8 cellular contexts compared by ENCODE assay signal in the genomic region with DNA sequence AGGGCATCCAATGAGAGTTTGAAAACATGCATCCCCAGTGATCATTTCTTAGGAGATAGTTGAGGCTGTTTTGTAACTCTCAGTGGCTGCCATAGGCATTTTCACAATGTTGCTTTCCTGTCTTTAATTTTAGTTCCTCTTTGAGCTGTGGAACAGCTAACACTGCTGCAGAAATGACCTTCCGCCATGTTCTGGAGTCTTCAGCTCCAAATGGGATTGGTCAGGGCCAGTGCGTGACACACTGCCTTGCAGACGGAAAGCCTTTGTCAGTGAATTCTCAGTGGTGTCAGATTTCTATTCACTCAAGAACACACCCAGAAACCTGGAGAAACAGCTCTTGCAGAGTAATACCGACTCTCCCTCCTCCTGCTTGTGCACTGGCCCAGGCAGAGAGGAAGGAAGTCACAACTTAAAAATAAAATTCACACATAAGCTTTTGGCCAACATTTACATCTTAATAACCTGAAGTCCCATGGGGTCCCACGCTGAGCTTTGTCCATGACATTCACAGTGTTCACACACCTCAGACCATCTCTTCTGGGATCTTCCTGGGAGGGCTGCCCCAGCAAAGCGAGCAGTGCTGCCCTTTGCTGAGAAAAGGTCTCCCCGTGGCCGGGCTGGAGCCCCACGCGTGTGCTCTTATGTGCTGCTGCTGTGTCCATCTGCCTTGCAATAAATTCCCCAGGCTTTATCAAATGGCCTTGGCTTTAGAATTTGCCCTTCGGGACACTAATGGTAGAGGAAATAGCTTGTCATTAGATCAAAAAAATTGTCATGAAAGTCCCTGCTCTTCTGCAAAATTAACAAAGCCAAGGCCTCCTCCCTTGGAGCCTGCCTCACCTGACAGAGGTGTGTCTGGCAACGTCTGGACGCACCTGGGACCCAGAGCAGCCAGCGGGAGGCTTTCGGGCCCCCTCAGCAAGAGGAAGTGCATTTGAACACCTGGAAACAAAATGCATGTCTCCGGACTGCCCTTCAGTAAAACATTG.
A peak's percentile ranks its signal among the peaks of the same experiment; 100 is the strongest.
DNase-seq lines count a peak whose midpoint lies in the region; ATAC-seq and TF ChIP-seq lines count a peak whose summit lies in the region.

No MANE protein-coding gene starts in this region.

- TF ChIP-seq POLR2A in GM19193 (IDR thresholded peaks at IDR 0.05; ENCODE audit: extremely low read depth, insufficient read depth, insufficient read length) (peak; percentile 60), ovary (IDR thresholded peaks at IDR 0.05) (no peak)

- H3K36me3 ChIP-seq in OCI-LY1 (ENCODE audit: insufficient read depth, low read length) (no peaks in the 10 kb centered on the region; the same call in 1 of the 2 replicates), ovary (no peaks in the 10 kb centered on the region)

- ATAC-seq in HG03159 (IDR thresholded peaks at IDR 0.05; ENCODE audit: unreplicated experiment): peak; percentile 66

- DNase-seq in AG08395 (ENCODE audit: low spot score) (peak; percentile 21), fibroblast of the conjunctiva (ENCODE audit: low read depth) (peak; percentile 31), ovary (peak in 1 of 5 donors; percentile 42), ACHN (no peak)
- no peak for DNase-seq in stimulated activated naive CD4-positive, alpha-beta T cell treated with Interleukin-2 at 50 U/mL for 16 hours (lab: John Stamatoyannopoulos, UW)

- H3K9me3 ChIP-seq in OCI-LY1 (ENCODE audit: low read length) (no peaks in the 10 kb centered on the region), ovary (no peaks in the 10 kb centered on the region)

- no peaks in the 10 kb centered on the region for H3K9me2 ChIP-seq in OCI-LY1 (ENCODE audit: low read depth, low read length)

- TF ChIP-seq CTCF in OCI-LY1 (IDR thresholded peaks at IDR 0.05; ENCODE audit: low read length): no peak
- no peak for TF ChIP-seq CTCF in ovary (IDR thresholded peaks at IDR 0.05)

- H3K79me2 ChIP-seq in OCI-LY1 (ENCODE audit: insufficient read depth, low read length): no peaks in the 10 kb centered on the region

- peak overlapping the region; percentile 57 for H3K4me2 ChIP-seq in OCI-LY1 (ENCODE audit: low read length)

- intact Hi-C loops in ovary (cut with DNase I): loop anchor here in 2 of 4 donors (10.0 kb wide), 2 partner anchors 63 to 127 kb away; partner anchors contain the start of gene IRF2 (in 1 of the 2)

- peak; percentile 4 for TF ChIP-seq EP300 in ovary (IDR thresholded peaks at IDR 0.05)

- H3F3A ChIP-seq in OCI-LY1 (ENCODE audit: insufficient read depth, low read length): no peaks in the 10 kb centered on the region

- H3K4me1 ChIP-seq in OCI-LY1 (ENCODE audit: insufficient read depth, low read length, severe bottlenecking) (peaks cover 64% of the 10 kb centered on the region), ovary (ENCODE audit: insufficient read depth) (peaks cover 24% of the 10 kb centered on the region)

- no peak overlapping the region; the same call in 1 of the 2 replicates for H2AFZ ChIP-seq in OCI-LY1 (ENCODE audit: low read length)

- no peaks in the 10 kb centered on the region for H4K20me1 ChIP-seq in OCI-LY1 (ENCODE audit: insufficient read depth, low read length)

- in situ Hi-C loops in ACHN (cut with HindIII; ENCODE audit: low pct_ligation_motif_present, low pct_unique_long_range_greater_than_20kb, low sequenced_read_pairs): no loop called here

- H3K9ac ChIP-seq in OCI-LY1 (ENCODE audit: low read length): peak overlapping the region; percentile 36

- H3K27ac ChIP-seq in OCI-LY1 (ENCODE audit: low read depth, low read length, poor library complexity, severe bottlenecking): peak overlapping the region; percentile 73
- H3K27ac ChIP-seq in ovary: peak overlapping the region in 1 of 2 donors; percentile 75

- 23 to 36% (median 27%) methylated on average over 16 of the region's 16 CpGs for WGBS in ovary, 3 donors

- H3K4me3 ChIP-seq in OCI-LY1 (ENCODE audit: low read depth, low read length, poor library complexity, severe bottlenecking) (peak overlapping the region; percentile 22), ovary (no peak overlapping the region)

- H3K27me3 ChIP-seq in OCI-LY1 (ENCODE audit: insufficient read depth, low read length) (no peaks in the 10 kb centered on the region), ovary (no peaks in the 10 kb centered on the region)

Comparison
In these comparisons a context has a peak if more than half of its experiments do, and no peak if none do; other contexts are left out.
1. DNase-seq: peak in AG08395 (single experiment) and fibroblast of the conjunctiva (single experiment); none in ACHN (single experiment) and stimulated activated naive CD4-positive, alpha-beta T cell treated with Interleukin-2 at 50 U/mL for 16 hours (single experiment).